In the genomic region with DNA sequence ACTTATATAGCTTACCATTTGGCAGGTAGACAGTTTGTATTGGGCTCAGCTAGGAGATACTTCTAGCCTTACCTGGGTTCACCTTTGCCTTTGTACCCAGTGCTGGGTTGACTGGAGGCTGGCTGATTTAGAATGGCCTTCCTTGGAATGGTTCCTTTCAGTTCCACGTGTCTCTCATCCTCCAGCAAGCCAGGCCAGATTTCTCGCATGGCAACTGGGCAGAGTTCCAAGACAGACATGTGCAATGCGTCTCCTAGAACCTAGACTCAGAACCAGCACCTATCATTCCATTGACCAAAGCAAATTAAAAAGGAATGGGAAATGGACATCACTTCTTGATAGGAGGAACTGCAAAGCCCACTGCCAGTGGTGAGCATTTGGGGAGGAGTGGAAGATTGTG, we compare ENCODE assay signal across 17 cellular contexts.
DNase-seq lines count a peak whose midpoint lies in the region; TF ChIP-seq lines count a peak whose summit lies in the region.
"Had no signal": no experiment of that assay in that cellular context is flagged by ENCODE, and none has a peak within 500 bp of the region (broad histone marks: within the 10 kb centered on the region; RNA-seq: fewer than 3 reads in every experiment).

No MANE protein-coding gene starts in this region.

- H3K4me1 ChIP-seq in suprapubic skin: peaks cover 3% of the 10 kb centered on the region
- H3K4me1 ChIP-seq: uterus had no signal

- DNase-seq in NCI-H345 (lab: John Stamatoyannopoulos, UW) (peak; percentile 11), NCI-H345 treated with DMSO at 0.1 percent for 48 hours (lab: John Stamatoyannopoulos, UW; ENCODE audit: unreplicated experiment) (no peak), EL (peak; percentile 25), cerebellar cortex (ENCODE audit: low spot score) (peak; percentile 74), mesenteric fat pad (ENCODE audit: low spot score) (peak; percentile 68), suprapubic skin (ENCODE audit: low spot score in 2 of 2) (no peak), activated gamma-delta T cell (lab: John Stamatoyannopoulos, UW) (no peak), NCI-H1694 treated with DMSO at 0.1 percent for 48 hours (lab: John Stamatoyannopoulos, UW) (no peak)
- DNase-seq: effector memory CD8-positive, alpha-beta T cell; GDM1; GM23248; NCI-H2081 treated with DMSO at 0.1 percent for 48 hours; sigmoid colon; stomach; uterus had no signal

- no peak overlapping the region for H3K27ac ChIP-seq in suprapubic skin
- H3K27ac ChIP-seq: cardiac muscle cell, GM23248, sigmoid colon, VCaP had no signal

- no peak for TF ChIP-seq POLR2A in suprapubic skin (IDR thresholded peaks at IDR 0.05)

- no peaks in the 10 kb centered on the region for H3K9me3 ChIP-seq in suprapubic skin
- H3K9me3 ChIP-seq: sigmoid colon, stomach, uterus had no signal

- no peaks in the 10 kb centered on the region for H3K36me3 ChIP-seq in suprapubic skin
- H3K36me3 ChIP-seq: cardiac muscle cell, sigmoid colon, stomach, uterus had no signal

- 12% methylated on average over 3 of the region's 3 CpGs for WGBS in suprapubic skin

- TF ChIP-seq EP300 in suprapubic skin (IDR thresholded peaks at IDR 0.05): no peak

- H3K27me3 ChIP-seq in suprapubic skin: no peaks in the 10 kb centered on the region
- H3K27me3 ChIP-seq: cardiac muscle cell, sigmoid colon, stomach, uterus had no signal

- H3K4me3 ChIP-seq in suprapubic skin: no peak overlapping the region
- H3K4me3 ChIP-seq: cardiac muscle cell, GM23248, sigmoid colon, stomach, uterus had no signal

- TF ChIP-seq CTCF in suprapubic skin (IDR thresholded peaks at IDR 0.05): no peak

Comparison
In these comparisons a context has a peak if more than half of its experiments do, and no peak if none do; other contexts are left out.
1. DNase-seq: peak in NCI-H345 (single experiment), EL (single experiment), cerebellar cortex (single experiment) and mesenteric fat pad (single experiment); none in NCI-H345 treated with DMSO at 0.1 percent for 48 hours (single experiment), suprapubic skin (0 of 2), activated gamma-delta T cell (single experiment) and NCI-H1694 treated with DMSO at 0.1 percent for 48 hours (single experiment).